In genomic region chr1:13723810-13724209, GRCh38 we compare ENCODE assay signal across 12 cellular contexts. TPM values are rescaled to one million over a fixed set of nuclear protein-coding genes. Genes with fewer than 3 reads are reported as not detected.
DNase-seq lines count a peak whose midpoint lies in the region; ATAC-seq, FAIRE-seq and TF ChIP-seq lines count a peak whose summit lies in the region.
"Had no signal": no experiment of that assay in that cellular context is flagged by ENCODE, and none has a peak within 500 bp of the region (broad histone marks: within the 10 kb centered on the region; RNA-seq: fewer than 3 reads in every experiment).

No MANE protein-coding gene starts in this region.

- TF ChIP-seq CTCF in RWPE2 (IDR thresholded peaks at IDR 0.05; ENCODE audit: poor library complexity, severe bottlenecking), result no peak
- no peak for TF ChIP-seq CTCF in fibroblast of villous mesenchyme (IDR thresholded peaks at IDR 0.05; ENCODE audit: insufficient read depth, low read depth, low read length)
- no peak for TF ChIP-seq CTCF in psoas muscle (IDR thresholded peaks at IDR 0.05)

- intact Hi-C loops in psoas muscle (cut with DNase I), result no loop called here

- FAIRE-seq in GM12892 (lab: Jason Lieb, UNC), result peak; percentile 46
- FAIRE-seq: HTR-8/SVneo had no signal

- H3K36me3 ChIP-seq in RWPE2 (ENCODE audit: low read depth) (no peaks in the 10 kb centered on the region), psoas muscle (ENCODE audit: insufficient read depth in 1 of 2, low read depth in 1 of 2) (no peaks in the 10 kb centered on the region)
- H3K36me3 ChIP-seq: SJCRH30 had no signal

- no peaks in the 10 kb centered on the region for H3K9me3 ChIP-seq in RWPE2 (ENCODE audit: severe bottlenecking)
- H3K9me3 ChIP-seq in psoas muscle, result no peaks in the 10 kb centered on the region
- H3K9me3 ChIP-seq: SJCRH30 had no signal

- 81 to 92% (median 87%) methylated on average over 4 of the region's 4 CpGs for WGBS in psoas muscle, 3 donors

- ATAC-seq in RWPE2 (ENCODE audit: low read depth) (peak; percentile 49; the same call in 1 of the 3 replicates), psoas muscle (peak in 3 of 4 donors; percentile 56 to 80 (median 59)), GM21737 (IDR thresholded peaks at IDR 0.05; ENCODE audit: unreplicated experiment) (no peak)

- H3K27ac ChIP-seq in RWPE2 (ENCODE audit: poor library complexity, severe bottlenecking), result no peak overlapping the region
- H3K27ac ChIP-seq in psoas muscle, result no peak overlapping the region
- H3K27ac ChIP-seq: SJCRH30 had no signal

- H3K27me3 ChIP-seq in RWPE2 (ENCODE audit: insufficient read depth, poor library complexity, severe bottlenecking) (no peaks in the 10 kb centered on the region), psoas muscle (ENCODE audit: insufficient read depth in 3 of 3, low read length in 2 of 3) (peaks cover 0 to 2% (median 0%) of the 10 kb centered on the region in 3 donors)

- no peak for TF ChIP-seq POLR2A in GM12892 (IDR thresholded peaks at IDR 0.05; ENCODE audit: low read depth, low read length)

- DNase-seq in GM12892 (ENCODE audit: insufficient read length), result no peak
- DNase-seq in RWPE2 (ENCODE audit: low spot score), result no peak
- peak; percentile 62 for DNase-seq in fibroblast of villous mesenchyme (ENCODE audit: low read depth)
- no peak for DNase-seq in psoas muscle
- DNase-seq in activated gamma-delta T cell (lab: John Stamatoyannopoulos, UW), result no peak
- DNase-seq in NCI-H2081 treated with DMSO at 0.1 percent for 48 hours (lab: John Stamatoyannopoulos, UW), result no peak
- DNase-seq in activated CD8-positive, alpha-beta memory T cell treated with anti-CD3 and anti-CD28 coated beads, Interleukin-2, amount 50 U/mL, for 48 hours, result no peak
- DNase-seq: activated CD4-positive, alpha-beta T cell treated with anti-CD3 and anti-CD28 coated beads, Interleukin-2, amount 10 ng/mL, durations not matched to agents 7 days and 5 days; DMS53; SJCRH30 had no signal

- no peaks in the 10 kb centered on the region for H3K4me1 ChIP-seq in RWPE2 (ENCODE audit: insufficient read depth, poor library complexity, severe bottlenecking)
- no peaks in the 10 kb centered on the region for H3K4me1 ChIP-seq in psoas muscle
- H3K4me1 ChIP-seq: SJCRH30 had no signal

- H3K4me3 ChIP-seq in RWPE2 (ENCODE audit: severe bottlenecking) (no peak overlapping the region), fibroblast of villous mesenchyme (ENCODE audit: low read depth, low read length) (no peak overlapping the region), psoas muscle (no peak overlapping the region)
- H3K4me3 ChIP-seq: SJCRH30 had no signal

RNA-seq across cellular contexts. Expression of gene PRDM2, which starts 23.8 kb away (rescaled TPM):
- polyA plus RNA-seq in GM12892 (2012; ENCODE audit: missing spikeins), result 34.2 TPM
- 13.9 and 19.9 TPM in 2 replicates for total RNA-seq in fibroblast of villous mesenchyme
- total RNA-seq in psoas muscle, result 10 to 100 TPM; 29.4 to 84.3 (median 45.5) TPM
- 10 to 100 TPM; 12.1 to 59.3 (median 24.8) TPM for polyA plus RNA-seq in psoas muscle
